ENCODE assay signal across 11 cellular contexts in genomic region chr5:78972654-78973428, GRCh38. TPM values are rescaled to one million over a fixed set of nuclear protein-coding genes. Genes with fewer than 3 reads are reported as not detected.
A peak's percentile ranks its signal among the peaks of the same experiment; 100 is the strongest.
DNase-seq lines count a peak whose midpoint lies in the region; ATAC-seq, FAIRE-seq and TF ChIP-seq lines count a peak whose summit lies in the region.
"Had no signal": no experiment of that assay in that cellular context is flagged by ENCODE, and none has a peak within 500 bp of the region (broad histone marks: within the 10 kb centered on the region; RNA-seq: fewer than 3 reads in every experiment).

No MANE protein-coding gene starts in this region.

- H3K4me2 ChIP-seq in GM23338: no peak overlapping the region

- H3K4me3 ChIP-seq in right atrium auricular region (no peak overlapping the region), colonic mucosa (no peak overlapping the region), GM23338 (no peak overlapping the region)

- no peak for FAIRE-seq in H54 (lab: Jason Lieb, UNC)
- FAIRE-seq: bronchial epithelial cell had no signal

- no peak for TF ChIP-seq CTCF in right atrium auricular region (IDR thresholded peaks at IDR 0.05)
- no peak for TF ChIP-seq CTCF in colonic mucosa (IDR thresholded peaks at IDR 0.05)
- no peak for TF ChIP-seq CTCF in GM23338 (conservative IDR thresholded peaks at IDR 0.05; ENCODE audit: low read depth in 2 of 2)

- no peaks in the 10 kb centered on the region for H4K20me1 ChIP-seq in GM23338 (replicated peaks; ENCODE audit: insufficient read depth)

- intact Hi-C loops in Right ventricle myocardium superior (cut with DNase I): no loop called here
- intact Hi-C loops in colonic mucosa (cut with DNase I): no loop called here

- H3K27ac ChIP-seq in right atrium auricular region (no peak overlapping the region), colonic mucosa (peak overlapping the region; percentile 60), GM23338 (ENCODE audit: low read depth) (no peak overlapping the region)

- H3K27ac Mint-ChIP-seq in GM23338: no peak overlapping the region
- H3K27ac Mint-ChIP-seq: activated B cell treated with CpG ODN at 0.5 μM for 24 hours, B cell had no signal

- DNase-seq in Right ventricle myocardium superior: peak; percentile 54
- no peak for DNase-seq in right atrium auricular region (ENCODE audit: low spot score)
- DNase-seq in colonic mucosa: peak; percentile 68
- DNase-seq in lung microvascular endothelial cell (ENCODE audit: low read depth in 2 of 2): peak; percentile 81 to 96
- DNase-seq in activated CD4-positive, alpha-beta T cell treated with anti-CD3 and anti-CD28 coated beads, Interleukin-2, amount 50 U/mL, for 48 hours: no peak
- no peak for DNase-seq in H54 (ENCODE audit: insufficient read length, low spot score)
- DNase-seq in GM23338 (ENCODE audit: low spot score): no peak
- no peak for DNase-seq in NCI-H510A (lab: John Stamatoyannopoulos, UW)
- DNase-seq: activated B cell treated with CpG ODN at 0.5 μM for 24 hours had no signal

- ATAC-seq in Right ventricle myocardium superior (ENCODE audit: poor library complexity) (peak; percentile 38), GM23338 (no peak)

- no peaks in the 10 kb centered on the region for H3K9me2 ChIP-seq in GM23338 (ENCODE audit: insufficient read depth)

- H3K27me3 ChIP-seq in right atrium auricular region (no peaks in the 10 kb centered on the region), colonic mucosa (no peaks in the 10 kb centered on the region), GM23338 (ENCODE audit: insufficient read depth) (no peaks in the 10 kb centered on the region)

- peaks cover 25% of the 10 kb centered on the region for H3K4me1 Mint-ChIP-seq in GM23338

- H3K79me2 ChIP-seq in GM23338 (replicated peaks; ENCODE audit: insufficient read depth): peaks cover 10% of the 10 kb centered on the region

- H3K9me3 Mint-ChIP-seq in GM23338: no peaks in the 10 kb centered on the region; the same call in 2 of the 3 replicates

- no peaks in the 10 kb centered on the region for H3K36me3 ChIP-seq in right atrium auricular region
- no peaks in the 10 kb centered on the region for H3K36me3 ChIP-seq in colonic mucosa
- no peaks in the 10 kb centered on the region for H3K36me3 ChIP-seq in GM23338 (ENCODE audit: insufficient read depth)

- no peak overlapping the region for H3K4me3 Mint-ChIP-seq in GM23338
- H3K4me3 Mint-ChIP-seq: activated B cell treated with CpG ODN at 0.5 μM for 24 hours, B cell had no signal

- no peaks in the 10 kb centered on the region; the same call in 2 of the 3 replicates for H3K36me3 Mint-ChIP-seq in GM23338 (ENCODE audit: low read depth)

- no peaks in the 10 kb centered on the region for H3F3A ChIP-seq in GM23338 (replicated peaks; ENCODE audit: low read depth)

- no peak for TF ChIP-seq POLR2A in H54 (IDR thresholded peaks at IDR 0.05; ENCODE audit: low read depth, low read length)

- no peak overlapping the region for H3K9ac ChIP-seq in colonic mucosa (ENCODE audit: low read depth in 2 of 2, low read length in 2 of 2)

- no peak overlapping the region for H2AFZ ChIP-seq in GM23338

- peaks cover 5% of the 10 kb centered on the region for H3K27me3 Mint-ChIP-seq in GM23338 (ENCODE audit: insufficient read depth, low read depth, poor library complexity)
- H3K27me3 Mint-ChIP-seq: activated B cell treated with CpG ODN at 0.5 μM for 24 hours, B cell had no signal

- H3K4me1 ChIP-seq in right atrium auricular region: peaks cover 0 to 6% of the 10 kb centered on the region in 2 donors
- peaks cover 32% of the 10 kb centered on the region for H3K4me1 ChIP-seq in colonic mucosa
- H3K4me1 ChIP-seq in GM23338 (ENCODE audit: insufficient read depth): 0 out of 2 replicates have a peak, but pooled peaks cover 8% of the 10 kb centered on the region

- H3K9me3 ChIP-seq in right atrium auricular region (no peaks in the 10 kb centered on the region), colonic mucosa (no peaks in the 10 kb centered on the region)

TF ChIP-seq in GM23338, 12 proteins besides CTCF, POLR2A, EP300 and RAD21 (continues in another document):
- no peak for TF ChIP-seq NANOG (IDR thresholded peaks at IDR 0.05; ENCODE audit: borderline replicate concordance)
- no peak for TF ChIP-seq STAT1 (IDR thresholded peaks at IDR 0.05; ENCODE audit: unreplicated experiment)
- TF ChIP-seq POLR2AphosphoS5 (IDR thresholded peaks at IDR 0.05; ENCODE audit: low read depth): no peak
- no peak for TF ChIP-seq ZNF462 (CRISPR knock-in tag; IDR thresholded peaks at IDR 0.05)
- no peak for TF ChIP-seq ZNF114 (CRISPR knock-in tag; IDR thresholded peaks at IDR 0.05)
- no peak for TF ChIP-seq CREB1 (CRISPR knock-in tag; IDR thresholded peaks at IDR 0.05; ENCODE audit: low read depth)
- no peak for TF ChIP-seq ZNF331 (CRISPR knock-in tag; IDR thresholded peaks at IDR 0.05; ENCODE audit: low read depth)

RNA-seq across cellular contexts. Expression of gene ARSB, which starts 12.3 kb away (rescaled TPM):
- total RNA-seq in Right ventricle myocardium superior (9.7 TPM), right atrium auricular region (10 to 100 TPM; 11.5 to 16.4 TPM), colonic mucosa (10 to 100 TPM; 10.1 to 11.4 TPM), lung microvascular endothelial cell (7.0 and 11.7 TPM in 2 replicates)
- 24.6 and 27.2 TPM in 2 replicates for total RNA-seq in GM23338 (2014; rRNA removed; shearing (Covaris generic))
- polyA plus RNA-seq in GM23338 (2016; fragmentation: Nextera tagmentation; extraction: Ambion mirVana): 7.4 and 7.8 TPM in 2 replicates

Comparison
In these comparisons a context has a peak if more than half of its experiments do, and no peak if none do; other contexts are left out.
1. DNase-seq: peak in Right ventricle myocardium superior (single experiment), colonic mucosa (single experiment) and lung microvascular endothelial cell (2 of 2); none in right atrium auricular region (single experiment), activated CD4-positive, alpha-beta T cell treated with anti-CD3 and anti-CD28 coated beads, Interleukin-2, amount 50 U/mL, for 48 hours (0 of 2), H54 (single experiment), GM23338 (single experiment) and NCI-H510A (single experiment).